In genomic region chr3:141240290-141241247, GRCh38 we compare ENCODE assay signal across 12 cellular contexts. TPM values are rescaled to one million over a fixed set of nuclear protein-coding genes. Genes with fewer than 3 reads are reported as not detected.
A peak's percentile ranks its signal among the peaks of the same experiment; 100 is the strongest.
DNase-seq lines count a peak whose midpoint lies in the region; ATAC-seq and TF ChIP-seq lines count a peak whose summit lies in the region.
"Had no signal": no experiment of that assay in that cellular context is flagged by ENCODE, and none has a peak within 500 bp of the region (broad histone marks: within the 10 kb centered on the region; RNA-seq: fewer than 3 reads in every experiment).

No MANE protein-coding gene starts in this region.

- no peak for TF ChIP-seq CTCF in heart right ventricle (IDR thresholded peaks at IDR 0.05)
- no peak for TF ChIP-seq CTCF in fibroblast of pulmonary artery (IDR thresholded peaks at IDR 0.05; ENCODE audit: low read length, missing control alignments)
- no peak for TF ChIP-seq CTCF in type B pancreatic cell (conservative IDR thresholded peaks at IDR 0.05)

- H3K4me1 ChIP-seq in heart right ventricle (peaks cover 11 to 82% (median 61%) of the 10 kb centered on the region in 9 donors), aorta (ENCODE audit: control insufficient read depth in 1 of 2, insufficient read depth in 2 of 2, low read length in 2 of 2) (peaks cover 7 to 17% of the 10 kb centered on the region in 2 donors)

- no peak overlapping the region for H3K4me3 Mint-ChIP-seq in type B pancreatic cell

- no peaks in the 10 kb centered on the region for H3K9me3 ChIP-seq in heart right ventricle
- no peaks in the 10 kb centered on the region for H3K9me3 ChIP-seq in aorta (ENCODE audit: control insufficient read depth, low read length)
- H3K9me3 ChIP-seq: pancreas had no signal

- no peak overlapping the region for H3K4me3 ChIP-seq in heart right ventricle
- H3K4me3 ChIP-seq in fibroblast of pulmonary artery (replicated peaks; ENCODE audit: low read depth, low read length) = no peak overlapping the region
- H3K4me3 ChIP-seq in aorta (ENCODE audit: low read length in 2 of 2) = no peak overlapping the region
- H3K4me3 ChIP-seq: pancreas had no signal

- H3K27me3 Mint-ChIP-seq in type B pancreatic cell = no peaks in the 10 kb centered on the region

- DNase-seq in heart right ventricle (no peak), Right ventricle myocardium inferior (ENCODE audit: missing footprints) (no peak), RPMI7951 (ENCODE audit: low read depth) (peak; percentile 91), fibroblast of pulmonary artery (ENCODE audit: low read depth) (peak; percentile 62), type B pancreatic cell (ENCODE audit: extremely low spot score, unreplicated experiment) (peak; percentile 24), aorta (no peak)
- DNase-seq in activated T-cell treated with anti-CD3 and anti-CD28 coated beads, Interleukin-2, amount 50 U/mL, for 48 hours = no peak
- no peak for DNase-seq in activated effector memory CD4-positive, alpha-beta T cell treated with anti-CD3 and anti-CD28 coated beads, Interleukin-2, amount 50 U/mL, for 16 hours
- DNase-seq: activated CD8-positive, alpha-beta memory T cell treated with anti-CD3 and anti-CD28 coated beads for 24 hours; left colon; pancreas had no signal

- H3K9me3 Mint-ChIP-seq in type B pancreatic cell = no peaks in the 10 kb centered on the region

- H3K36me3 Mint-ChIP-seq in type B pancreatic cell = peaks cover 10% of the 10 kb centered on the region

- intact Hi-C loops in heart right ventricle (cut with DNase I) = no loop called here
- intact Hi-C loops in Right ventricle myocardium inferior (cut with DNase I) = no loop called here
- intact Hi-C loops in aorta (cut with DNase I) = loop anchor here in 1 of 2 donors (5.0 kb wide), 1 partner anchor 472 kb away; no protein-coding TSS in a partner anchor

- H3K36me3 ChIP-seq in heart right ventricle (peaks cover 0 to 5% (median 0%) of the 10 kb centered on the region in 9 donors), aorta (ENCODE audit: control insufficient read depth in 1 of 2, insufficient read depth in 2 of 2, low read length in 1 of 2) (no peaks in the 10 kb centered on the region)
- H3K36me3 ChIP-seq: pancreas had no signal

- H3K27me3 ChIP-seq in heart right ventricle = no peaks in the 10 kb centered on the region
- no peaks in the 10 kb centered on the region for H3K27me3 ChIP-seq in aorta (ENCODE audit: control insufficient read depth in 1 of 2, insufficient read depth in 2 of 2, low read length in 1 of 2)
- H3K27me3 ChIP-seq: pancreas had no signal

- ATAC-seq in heart right ventricle (no peak), Right ventricle myocardium inferior (no peak), aorta (ENCODE audit: low FRiP score) (no peak)
- ATAC-seq: esophagus mucosa, left colon, pancreas had no signal

- H3K27ac Mint-ChIP-seq in type B pancreatic cell = no peak overlapping the region

- H3K27ac ChIP-seq in heart right ventricle (peak overlapping the region in 9 of 10 donors; percentile 28 to 89 (median 85)), aorta (ENCODE audit: low read depth in 1 of 2, low read length in 2 of 2) (no peak overlapping the region)
- H3K27ac ChIP-seq: pancreas had no signal

- peaks cover 19% of the 10 kb centered on the region for H3K4me1 Mint-ChIP-seq in type B pancreatic cell (ENCODE audit: unreplicated experiment)

- WGBS in heart right ventricle, 2 donors = 35 to 47% methylated on average over 2 of the region's 2 CpGs
- 59 to 83% methylated on average over 2 of the region's 2 CpGs for WGBS in aorta, 2 donors

RNA-seq across cellular contexts. Expression of gene PXYLP1, which starts 8.9 kb away (rescaled TPM):
- 10 to 100 TPM in 9 of 10 donors, 1 to 10 TPM in 1; 8.7 to 33.5 (median 19.9) TPM for total RNA-seq in heart right ventricle
- 10 to 100 TPM; 11.3 to 17.0 TPM for polyA plus RNA-seq in heart right ventricle
- 13.7 TPM for total RNA-seq in Right ventricle myocardium inferior
- total RNA-seq in RPMI7951 (2014; rRNA removed; shearing (Covaris generic)) = 13.8 and 18.7 TPM in 2 replicates
- 22.2 and 26.1 TPM in 2 replicates for total RNA-seq in type B pancreatic cell (ENCODE audit: low replicate concordance)
- 10 to 100 TPM; 19.2 to 29.6 TPM for total RNA-seq in aorta
- 1 to 10 TPM; 3.8 to 5.8 TPM for polyA plus RNA-seq in aorta

Comparison
In these comparisons a context has a peak if more than half of its experiments do, and no peak if none do; other contexts are left out.
1. DNase-seq: peak in RPMI7951 (single experiment), fibroblast of pulmonary artery (single experiment) and type B pancreatic cell (single experiment); none in heart right ventricle (0 of 2), Right ventricle myocardium inferior (single experiment), activated T-cell treated with anti-CD3 and anti-CD28 coated beads, Interleukin-2, amount 50 U/mL, for 48 hours (0 of 2), aorta (0 of 2) and activated effector memory CD4-positive, alpha-beta T cell treated with anti-CD3 and anti-CD28 coated beads, Interleukin-2, amount 50 U/mL, for 16 hours (single experiment).
2. H3K27ac ChIP-seq: peak in heart right ventricle (9 of 10); none in aorta (0 of 2).